Comparison of ENCODE assay signal across 28 cellular contexts in genomic region chr17:11869680-11870394, GRCh38.
"Had no signal": no experiment of that assay in that cellular context is flagged by ENCODE, and none has a peak within 500 bp of the region (broad histone marks: within the 10 kb centered on the region; RNA-seq: fewer than 3 reads in every experiment).

No MANE protein-coding gene starts in this region.

- H3K9me3 ChIP-seq: adrenal gland had no signal

- H3K27me3 ChIP-seq: adrenal gland, body of pancreas had no signal

- H3K9me3 Mint-ChIP-seq: activated naive CD4-positive, alpha-beta T cell treated with anti-CD3 and anti-CD28 coated beads, Interleukin-2, amount 50 U/mL, for 24 hours had no signal

- DNase-seq: activated CD4-positive, alpha-beta memory T cell treated with anti-CD3 and anti-CD28 coated beads for 36 hours; activated CD4-positive, alpha-beta T cell treated with anti-CD3 and anti-CD28 coated beads for 36 hours; activated CD4-positive, alpha-beta T cell treated with anti-CD3 and anti-CD28 coated beads, Interleukin-2, amount 10 ng/mL, durations not matched to agents 24 days and 14 days; activated CD4-positive, CD25-positive, alpha-beta regulatory T cell; activated CD4-positive, CD25-positive, alpha-beta regulatory T cell treated with anti-CD3 and anti-CD28 coated beads, Interleukin-2, amount 50 U/mL, for 72 hours; activated CD8-positive, alpha-beta memory T cell treated with anti-CD3 and anti-CD28 coated beads, Interleukin-2, amount 10 ng/mL, durations not matched to agents 7 days and 5 days; activated CD8-positive, alpha-beta memory T cell treated with anti-CD3 and anti-CD28 coated beads, Interleukin-2, amount 50 U/mL, for 4 hours; activated CD8-positive, alpha-beta T cell treated with anti-CD3 and anti-CD28 coated beads, Interleukin-2, amount 10 ng/mL, durations not matched to agents 7 days and 5 days; activated effector memory CD4-positive, alpha-beta T cell treated with anti-CD3 and anti-CD28 coated beads, Interleukin-2, amount 50 U/mL, for 16 hours; activated naive CD4-positive, alpha-beta T cell treated with anti-CD3 and anti-CD28 coated beads for 36 hours; activated naive CD8-positive, alpha-beta T cell treated with anti-CD3 and anti-CD28 coated beads for 36 hours; activated naive CD8-positive, alpha-beta T cell treated with anti-CD3 and anti-CD28 coated beads, Interleukin-2, amount 50 U/mL, for 24 hours; activated T-cell treated with anti-CD3 and anti-CD28 coated beads, Interleukin-2, amount 50 U/mL, for 1 hour; activated T-cell treated with anti-CD3 and anti-CD28 coated beads, Interleukin-2, amount 50 U/mL, for 48 hours; adrenal gland; amygdala; aorta; body of pancreas; caudate nucleus; cortex of kidney; dermis blood vessel endothelial cell; effector CD8-positive, alpha-beta T cell; foreskin fibroblast; head of caudate nucleus; T-helper 2 cell had no signal

- H3K27me3 Mint-ChIP-seq: activated CD4-positive, alpha-beta T cell treated with anti-CD3 and anti-CD28 coated beads for 36 hours; activated CD4-positive, alpha-beta T cell treated with anti-CD3 and anti-CD28 coated beads, Interleukin-2, amount 10 ng/mL, durations not matched to agents 24 days and 14 days; activated CD8-positive, alpha-beta memory T cell treated with anti-CD3 and anti-CD28 coated beads, Interleukin-2, amount 10 ng/mL, durations not matched to agents 7 days and 5 days; activated naive CD8-positive, alpha-beta T cell treated with anti-CD3 and anti-CD28 coated beads, Interleukin-2, amount 50 U/mL, for 24 hours had no signal

- H3K4me1 ChIP-seq: adrenal gland, body of pancreas had no signal

- H3K36me3 Mint-ChIP-seq: activated CD4-positive, alpha-beta memory T cell treated with anti-CD3 and anti-CD28 coated beads for 36 hours; activated CD8-positive, alpha-beta memory T cell treated with anti-CD3 and anti-CD28 coated beads, Interleukin-2, amount 10 ng/mL, durations not matched to agents 7 days and 5 days; activated naive CD4-positive, alpha-beta T cell treated with anti-CD3 and anti-CD28 coated beads, Interleukin-2, amount 50 U/mL, for 24 hours; activated naive CD8-positive, alpha-beta T cell treated with anti-CD3 and anti-CD28 coated beads for 36 hours had no signal

- H3K4me1 Mint-ChIP-seq: activated CD4-positive, alpha-beta T cell treated with anti-CD3 and anti-CD28 coated beads for 36 hours; activated CD4-positive, alpha-beta T cell treated with anti-CD3 and anti-CD28 coated beads, Interleukin-2, amount 10 ng/mL, durations not matched to agents 24 days and 14 days; activated CD8-positive, alpha-beta memory T cell treated with anti-CD3 and anti-CD28 coated beads, Interleukin-2, amount 10 ng/mL, durations not matched to agents 7 days and 5 days; activated naive CD4-positive, alpha-beta T cell treated with anti-CD3 and anti-CD28 coated beads, Interleukin-2, amount 50 U/mL, for 24 hours; activated naive CD8-positive, alpha-beta T cell treated with anti-CD3 and anti-CD28 coated beads for 36 hours; activated naive CD8-positive, alpha-beta T cell treated with anti-CD3 and anti-CD28 coated beads, Interleukin-2, amount 50 U/mL, for 24 hours had no signal

- H3K36me3 ChIP-seq: adrenal gland had no signal

- ATAC-seq: activated CD4-positive, alpha-beta T cell treated with anti-CD3 and anti-CD28 coated beads for 36 hours; activated CD8-positive, alpha-beta memory T cell treated with anti-CD3 and anti-CD28 coated beads, Interleukin-2, amount 10 ng/mL, durations not matched to agents 7 days and 5 days; activated CD8-positive, alpha-beta T cell treated with anti-CD3 and anti-CD28 coated beads, Interleukin-2, amount 10 ng/mL, durations not matched to agents 7 days and 5 days; activated naive CD8-positive, alpha-beta T cell treated with anti-CD3 and anti-CD28 coated beads, Interleukin-2, amount 50 U/mL, for 24 hours; body of pancreas had no signal

- H3K4me3 ChIP-seq: adrenal gland, body of pancreas had no signal

- H3K4me3 Mint-ChIP-seq: activated CD4-positive, alpha-beta memory T cell treated with anti-CD3 and anti-CD28 coated beads for 36 hours; activated CD4-positive, alpha-beta T cell treated with anti-CD3 and anti-CD28 coated beads for 36 hours; activated CD4-positive, alpha-beta T cell treated with anti-CD3 and anti-CD28 coated beads, Interleukin-2, amount 10 ng/mL, durations not matched to agents 24 days and 14 days; activated CD8-positive, alpha-beta memory T cell treated with anti-CD3 and anti-CD28 coated beads, Interleukin-2, amount 10 ng/mL, durations not matched to agents 7 days and 5 days; activated CD8-positive, alpha-beta T cell treated with anti-CD3 and anti-CD28 coated beads, Interleukin-2, amount 10 ng/mL, durations not matched to agents 7 days and 5 days; activated naive CD4-positive, alpha-beta T cell treated with anti-CD3 and anti-CD28 coated beads for 36 hours; activated naive CD4-positive, alpha-beta T cell treated with anti-CD3 and anti-CD28 coated beads, Interleukin-2, amount 50 U/mL, for 24 hours; activated naive CD8-positive, alpha-beta T cell treated with anti-CD3 and anti-CD28 coated beads for 36 hours; activated naive CD8-positive, alpha-beta T cell treated with anti-CD3 and anti-CD28 coated beads, Interleukin-2, amount 50 U/mL, for 24 hours; activated T-helper 1 cell treated with anti-CD3 and anti-CD28 coated beads, Interleukin-12 subunit alpha, Interleukin-12 subunit beta, Interleukin-2, Interleukin-4 antibody, amounts not matched to agents 30 ng/mL and 10 ng/mL and 1 ng/mL, durations not matched to agents 14 hours and 24 hours and 36 hours had no signal

- H3K27ac ChIP-seq: adrenal gland, body of pancreas had no signal

- H3K27ac Mint-ChIP-seq: activated CD4-positive, alpha-beta memory T cell treated with anti-CD3 and anti-CD28 coated beads for 36 hours; activated CD4-positive, alpha-beta T cell treated with anti-CD3 and anti-CD28 coated beads for 36 hours; activated CD4-positive, alpha-beta T cell treated with anti-CD3 and anti-CD28 coated beads, Interleukin-2, amount 10 ng/mL, durations not matched to agents 24 days and 14 days; activated CD8-positive, alpha-beta memory T cell treated with anti-CD3 and anti-CD28 coated beads, Interleukin-2, amount 10 ng/mL, durations not matched to agents 7 days and 5 days; activated CD8-positive, alpha-beta T cell treated with anti-CD3 and anti-CD28 coated beads, Interleukin-2, amount 10 ng/mL, durations not matched to agents 7 days and 5 days; activated naive CD4-positive, alpha-beta T cell treated with anti-CD3 and anti-CD28 coated beads for 36 hours; activated naive CD4-positive, alpha-beta T cell treated with anti-CD3 and anti-CD28 coated beads, Interleukin-2, amount 50 U/mL, for 24 hours; activated naive CD8-positive, alpha-beta T cell treated with anti-CD3 and anti-CD28 coated beads for 36 hours; activated naive CD8-positive, alpha-beta T cell treated with anti-CD3 and anti-CD28 coated beads, Interleukin-2, amount 50 U/mL, for 24 hours; activated T-helper 1 cell treated with anti-CD3 and anti-CD28 coated beads, Interleukin-12 subunit alpha, Interleukin-12 subunit beta, Interleukin-2, Interleukin-4 antibody, amounts not matched to agents 30 ng/mL and 10 ng/mL and 1 ng/mL, durations not matched to agents 14 hours and 24 hours and 36 hours; activated T-helper 2 cell treated with anti-CD3 and anti-CD28 coated beads, Interferon-gamma antibody, Interleukin-2, Interleukin-4, amounts not matched to agents 10 μg/mL and 5 μg/mL and 100 μg/mL, durations not matched to agents 14 hours and 24 hours and 36 hours had no signal
